8 cellular contexts compared by ENCODE assay signal in genomic region chr7:104923010-104923421, GRCh38.
DNase-seq lines count a peak whose midpoint lies in the region; ATAC-seq and TF ChIP-seq lines count a peak whose summit lies in the region.

No MANE protein-coding gene starts in this region.

- peak overlapping the region in 1 of 4 donors; percentile 10 for H3K4me3 ChIP-seq in Peyer's patch
- no peak overlapping the region for H3K4me3 ChIP-seq in fibroblast of pulmonary artery (replicated peaks; ENCODE audit: low read depth, low read length)

- peaks cover 0 to 32% (median 0%) of the 10 kb centered on the region in 4 donors for H3K4me1 ChIP-seq in Peyer's patch

- ATAC-seq in GM21737 (IDR thresholded peaks at IDR 0.05; ENCODE audit: unreplicated experiment) = peak; percentile 94

- no peaks in the 10 kb centered on the region for H3K36me3 ChIP-seq in Peyer's patch

- in situ Hi-C loops in KBM-7 (cut with MboI; ENCODE audit: low pct_unique_long_range_greater_than_20kb, low sequenced_read_pairs) = no loop called here

- peak overlapping the region; percentile 23 to 82 (median 52) for H3K27ac ChIP-seq in Peyer's patch

- no peaks in the 10 kb centered on the region for H3K9me3 ChIP-seq in Peyer's patch

- H3K4me1 Mint-ChIP-seq in type B pancreatic cell (ENCODE audit: unreplicated experiment) = peaks cover 21% of the 10 kb centered on the region

- no peak overlapping the region for H3K4me3 Mint-ChIP-seq in type B pancreatic cell

- TF ChIP-seq CTCF in Peyer's patch (IDR thresholded peaks at IDR 0.05) (peak; percentile 51 to 94 (median 85)), fibroblast of pulmonary artery (IDR thresholded peaks at IDR 0.05; ENCODE audit: low read length, missing control alignments) (peak; percentile 88), type B pancreatic cell (conservative IDR thresholded peaks at IDR 0.05) (peak; percentile 81)

- H3K27ac Mint-ChIP-seq in type B pancreatic cell = peak overlapping the region; percentile 31

- no peak for TF ChIP-seq POLR2A in Peyer's patch (IDR thresholded peaks at IDR 0.05)

- no peaks in the 10 kb centered on the region for H3K36me3 Mint-ChIP-seq in type B pancreatic cell

- peaks cover 6% of the 10 kb centered on the region for H3K27me3 Mint-ChIP-seq in type B pancreatic cell

- peak; percentile 76 for DNase-seq in ELF-1 (ENCODE audit: low read depth, low spot score)
- peak; percentile 73 for DNase-seq in KBM-7
- DNase-seq in Peyer's patch = peak; percentile 73 to 94 (median 76)
- DNase-seq in activated T-helper 1 cell treated with Interleukin-2 at 50 U/mL for 16 hours (ENCODE audit: low read depth) = peak; percentile 33
- DNase-seq in fibroblast of pulmonary artery (ENCODE audit: low read depth) = peak; percentile 96
- DNase-seq in nucleus accumbens (lab: John Stamatoyannopoulos, UW) = peak in 32 of 56 donors; percentile 8 to 59 (median 25)
- DNase-seq in type B pancreatic cell (ENCODE audit: extremely low spot score, unreplicated experiment) = no peak

- H3K27me3 ChIP-seq in Peyer's patch = no peaks in the 10 kb centered on the region

- H3K9me3 Mint-ChIP-seq in type B pancreatic cell = no peaks in the 10 kb centered on the region
